Comparison of ENCODE assay signal across 9 cellular contexts in the genomic region with DNA sequence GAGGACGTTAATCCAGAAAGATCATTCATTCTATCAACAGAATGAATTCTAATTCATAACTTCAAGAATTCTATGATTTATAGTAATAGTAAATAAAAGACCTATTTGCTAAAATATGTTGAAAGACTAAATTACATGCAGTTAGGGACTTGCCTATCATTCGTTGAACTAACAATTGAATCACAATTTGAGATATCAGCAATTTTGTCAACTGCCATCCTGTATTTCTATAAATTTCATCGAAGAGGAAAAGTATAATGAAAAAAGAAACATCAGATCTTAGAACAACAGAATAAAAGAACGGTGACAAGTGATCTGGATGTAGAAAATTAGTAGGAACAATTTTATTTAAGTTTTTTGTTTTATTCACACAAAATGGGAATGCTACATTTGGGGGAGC.
"Had no signal": no experiment of that assay in that cellular context is flagged by ENCODE, and none has a peak within 500 bp of the region (broad histone marks: within the 10 kb centered on the region; RNA-seq: fewer than 3 reads in every experiment).

No MANE protein-coding gene starts in this region.

- H3K4me3 Mint-ChIP-seq: HFFc6 had no signal

- H3K36me3 ChIP-seq: HAP-1 had no signal

- DNase-seq: GM23248, GOT3, H7, HFFc6, KG1 had no signal

- H3K27ac Mint-ChIP-seq: HFFc6 had no signal

- H3K9me3 ChIP-seq: HAP-1 had no signal

- H3K9me3 Mint-ChIP-seq: IgD-negative memory B cell had no signal

- H3K27ac ChIP-seq: GM23248 had no signal

- ATAC-seq: HCT116 had no signal

- H3K27me3 Mint-ChIP-seq: IgD-negative memory B cell had no signal

- H3K4me3 ChIP-seq: GM23248, HAP-1 had no signal

- H3K9ac ChIP-seq: GM23248 had no signal

- H2AFZ ChIP-seq: GM23248 had no signal

- FAIRE-seq: HTR-8/SVneo had no signal
